1 cellular context compared by ENCODE assay signal in genomic region chr9:128828267-128828666, GRCh38.
A peak's percentile ranks its signal among the peaks of the same experiment; 100 is the strongest.
TF ChIP-seq lines count a peak whose summit lies in the region.

No MANE protein-coding gene starts in this region.

TF ChIP-seq in HepG2, 621 proteins besides CTCF, POLR2A, EP300 and RAD21:
- TF ChIP-seq NFYB (CRISPR knock-in tag; IDR thresholded peaks at IDR 0.05), result no peak
- TF ChIP-seq PRDM15 (CRISPR knock-in tag; IDR thresholded peaks at IDR 0.05), result no peak
- TF ChIP-seq SPEN (CRISPR knock-in tag; IDR thresholded peaks at IDR 0.05; ENCODE audit: low read depth), result no peak
- TF ChIP-seq ZSCAN30 (CRISPR knock-in tag; IDR thresholded peaks at IDR 0.05), result no peak
- no peak for TF ChIP-seq ZNF460 (CRISPR knock-in tag; IDR thresholded peaks at IDR 0.05; ENCODE audit: borderline replicate concordance)
- no peak for TF ChIP-seq SRY (CRISPR knock-in tag; IDR thresholded peaks at IDR 0.05)
- no peak for TF ChIP-seq SALL2 (CRISPR knock-in tag; IDR thresholded peaks at IDR 0.05)
- no peak for TF ChIP-seq GATAD2A (CRISPR knock-in tag; IDR thresholded peaks at IDR 0.05)
- TF ChIP-seq ZNF331 (CRISPR knock-in tag; IDR thresholded peaks at IDR 0.05), result no peak
- no peak for TF ChIP-seq ZNF550 (CRISPR knock-in tag; IDR thresholded peaks at IDR 0.05; ENCODE audit: borderline replicate concordance)
- no peak for TF ChIP-seq ISL2 (CRISPR knock-in tag; IDR thresholded peaks at IDR 0.05)
- no peak for TF ChIP-seq NCOA1 (CRISPR knock-in tag; IDR thresholded peaks at IDR 0.05)
- peak; percentile 83 for TF ChIP-seq ZNF121 (CRISPR knock-in tag; IDR thresholded peaks at IDR 0.05)
- no peak for TF ChIP-seq ZBTB42 (CRISPR knock-in tag; IDR thresholded peaks at IDR 0.05)
- TF ChIP-seq ZNF367 (CRISPR knock-in tag; IDR thresholded peaks at IDR 0.05; ENCODE audit: borderline replicate concordance), result no peak
- no peak for TF ChIP-seq SYNCRIP (IDR thresholded peaks at IDR 0.05; ENCODE audit: insufficient read depth, low read depth, low read length)
- peak; percentile 22 for TF ChIP-seq ZNF18 (CRISPR knock-in tag; IDR thresholded peaks at IDR 0.05; ENCODE audit: insufficient replicate concordance)
